In genomic region chr10:34526186-34526585, GRCh38 we compare ENCODE assay signal across 1 cellular context.
TF ChIP-seq lines count a peak whose summit lies in the region.

No MANE protein-coding gene starts in this region.

TF ChIP-seq in H1, 55 proteins besides CTCF, POLR2A, EP300 and RAD21 (continued from another document):
- TF ChIP-seq JUN (IDR thresholded peaks at IDR 0.05; ENCODE audit: low read depth, low read length) (no peak), SP4 (IDR thresholded peaks at IDR 0.05; ENCODE audit: low read length) (no peak), BCL11A (IDR thresholded peaks at IDR 0.05; ENCODE audit: low read depth in 2 of 2, low read length in 2 of 2) (no peak), CBX8 (IDR thresholded peaks at IDR 0.05; ENCODE audit: borderline replicate concordance, low read depth, low read length) (no peak), ATF2 (IDR thresholded peaks at IDR 0.05; ENCODE audit: low read length) (no peak), KDM4A (IDR thresholded peaks at IDR 0.05; ENCODE audit: low read depth, low read length, severe bottlenecking) (no peak), RFX5 (IDR thresholded peaks at IDR 0.05; ENCODE audit: borderline replicate concordance, low read depth, low read length) (no peak), GABPA (IDR thresholded peaks at IDR 0.05; ENCODE audit: borderline replicate concordance, insufficient read depth, low read length) (no peak), CREB1 (IDR thresholded peaks at IDR 0.05) (no peak), CHD2 (IDR thresholded peaks at IDR 0.05; ENCODE audit: low read length) (no peak), SIRT6 (IDR thresholded peaks at IDR 0.05; ENCODE audit: low read length) (no peak)
TF ChIP-seq in H1: peak in this region for 0.
